In the genomic region with DNA sequence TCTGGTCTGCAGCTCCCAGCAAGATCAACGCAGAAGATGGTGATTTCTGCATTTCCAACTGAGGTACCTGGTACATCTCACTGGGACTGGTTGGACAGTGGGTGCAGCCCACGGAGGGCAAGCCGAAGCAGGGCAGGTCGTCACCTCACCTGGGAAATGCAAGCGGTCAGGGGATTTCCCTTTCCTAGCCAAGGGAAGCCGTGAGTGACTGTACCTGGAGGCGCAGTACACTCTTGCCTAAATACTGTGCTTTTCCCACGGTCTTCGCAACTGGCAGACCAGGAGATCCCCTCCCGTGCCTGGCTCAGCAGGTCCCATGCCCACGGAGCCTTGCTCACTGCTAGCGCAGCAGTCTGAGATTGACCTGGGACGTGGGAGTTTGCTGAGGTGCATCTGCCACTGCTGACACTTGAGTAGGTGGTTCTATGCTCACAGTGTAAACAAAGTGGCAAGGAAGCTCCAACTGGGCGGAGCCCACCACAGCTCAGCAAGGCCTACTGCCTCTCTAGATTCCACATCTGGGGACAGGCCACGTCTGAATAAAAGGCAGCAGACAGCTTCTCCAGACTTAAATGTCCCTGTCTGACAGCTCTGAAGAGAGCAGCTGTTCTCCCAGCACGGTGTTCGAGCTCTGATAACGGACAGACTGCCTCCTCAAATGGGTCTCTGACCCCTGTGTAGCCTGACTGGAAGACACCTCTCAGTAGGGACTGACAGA, we compare ENCODE assay signal across 8 cellular contexts. TPM values are rescaled to one million over a fixed set of nuclear protein-coding genes. Genes with fewer than 3 reads are reported as not detected.
DNase-seq lines count a peak whose midpoint lies in the region; ATAC-seq and TF ChIP-seq lines count a peak whose summit lies in the region.
"Not testable (repeated sequence)": the region's sequence is repeated elsewhere in the genome, so short reads cannot be mapped to it uniquely, and the experiment has no call there.

No MANE protein-coding gene starts in this region.

- not testable (repeated sequence) for H3K9me3 Mint-ChIP-seq in naive thymus-derived CD8-positive, alpha-beta T cell

- H3K9me3 ChIP-seq in effector memory CD4-positive, alpha-beta T cell (ENCODE audit: control insufficient read depth, low read length), result not testable (repeated sequence)

- not testable (repeated sequence) for H3K36me3 ChIP-seq in effector memory CD4-positive, alpha-beta T cell (ENCODE audit: control insufficient read depth, insufficient read depth, low read length)

- POLR2A ChIA-PET in naive thymus-derived CD8-positive, alpha-beta T cell (lab: Charles Lee), result not testable (repeated sequence)

- H3K27me3 ChIP-seq in effector memory CD4-positive, alpha-beta T cell (replicated peaks; ENCODE audit: control insufficient read depth, insufficient read depth, low read length, poor library complexity, severe bottlenecking), result not testable (repeated sequence)

- peaks cover 54 to 94% (median 88%) of the 10 kb centered on the region in 4 donors for H3K4me1 Mint-ChIP-seq in naive thymus-derived CD8-positive, alpha-beta T cell

- H3K36me3 Mint-ChIP-seq in naive thymus-derived CD8-positive, alpha-beta T cell, result peaks cover 0 to 13% (median 3%) of the 10 kb centered on the region in 3 donors

- not testable (repeated sequence) for H3K4me3 ChIP-seq in GM12865 (ENCODE audit: low read depth, low read length); effector memory CD4-positive, alpha-beta T cell (ENCODE audit: insufficient read depth, low read depth, low read length, poor library complexity, severe bottlenecking)

- H3K4me1 ChIP-seq in effector memory CD4-positive, alpha-beta T cell (ENCODE audit: control insufficient read depth, insufficient read depth, low read length, poor library complexity, severe bottlenecking), result peaks cover 14% of the 10 kb centered on the region

- not testable (repeated sequence) for H3K27me3 Mint-ChIP-seq in naive thymus-derived CD8-positive, alpha-beta T cell

- H3K27ac ChIP-seq in effector memory CD4-positive, alpha-beta T cell (ENCODE audit: insufficient read depth, low read length, poor library complexity, severe bottlenecking), result peak overlapping the region; percentile 42

- peak; percentile 58 to 70 for ATAC-seq in naive thymus-derived CD8-positive, alpha-beta T cell

- DNase-seq in GM12865 (ENCODE audit: low read depth) (peak; percentile 28), T-helper 9 cell (peak; percentile 8)
- peak; percentile 37 for DNase-seq in activated CD8-positive, alpha-beta memory T cell treated with anti-CD3 and anti-CD28 coated beads, Interleukin-2, amount 50 U/mL, for 4 hours
- DNase-seq in activated effector memory CD4-positive, alpha-beta T cell treated with anti-CD3 and anti-CD28 coated beads, Interleukin-2, amount 50 U/mL, for 16 hours, result peak; percentile 84
- peak; percentile 12 to 30 (median 24) for DNase-seq in effector memory CD4-positive, alpha-beta T cell
- DNase-seq in naive thymus-derived CD8-positive, alpha-beta T cell, result peak in 4 of 10 donors; percentile 5 to 64 (median 22)
- DNase-seq in stimulated activated CD4-positive, alpha-beta T cell treated with anti-CD3 and anti-CD28 coated beads, Interleukin-4, amount 100 ng/mL, for 1 hour, result peak; percentile 54
- DNase-seq in stimulated activated naive CD4-positive, alpha-beta T cell treated with Interleukin-2 at 50 U/mL for 16 hours (lab: John Stamatoyannopoulos, UW), result peak; percentile 51

- peak overlapping the region in 9 of 10 donors; percentile 44 to 93 (median 78) for H3K27ac Mint-ChIP-seq in naive thymus-derived CD8-positive, alpha-beta T cell

- TF ChIP-seq CTCF in GM12865 (IDR thresholded peaks at IDR 0.05; ENCODE audit: insufficient read depth, low read depth, low read length, missing control alignments), result not testable (repeated sequence)

- H3K4me3 Mint-ChIP-seq in naive thymus-derived CD8-positive, alpha-beta T cell, result peak overlapping the region; percentile 30 to 82 (median 74)

RNA-seq across cellular contexts. Expression of gene FRYL, which starts 51.1 kb away (rescaled TPM):
- 100 to 1,000 TPM; 111 to 119 TPM for total RNA-seq in naive thymus-derived CD8-positive, alpha-beta T cell
- polyA plus RNA-seq in naive thymus-derived CD8-positive, alpha-beta T cell, result 10 to 100 TPM; 31.4 to 36.4 (median 31.6) TPM
